Comparison of ENCODE assay signal across 21 cellular contexts in genomic region chr12:16972923-16973770, GRCh38.
"Had no signal": no experiment of that assay in that cellular context is flagged by ENCODE, and none has a peak within 500 bp of the region (broad histone marks: within the 10 kb centered on the region; RNA-seq: fewer than 3 reads in every experiment).

No MANE protein-coding gene starts in this region.

- H3K36me3 ChIP-seq: colonic mucosa, ovary, right atrium auricular region, suprapubic skin, thyroid gland, upper lobe of left lung, uterus had no signal

- H3K27ac ChIP-seq: colonic mucosa, foreskin keratinocyte, hepatocyte, ovary, right atrium auricular region, suprapubic skin, thyroid gland, upper lobe of left lung, uterus had no signal

- H3K4me1 ChIP-seq: colonic mucosa, foreskin keratinocyte, right atrium auricular region, suprapubic skin, thyroid gland, upper lobe of left lung, uterus had no signal

- H3K4me3 ChIP-seq: colonic mucosa, hepatocyte, mucosa of descending colon, ovary, right atrium auricular region, suprapubic skin, thyroid gland, upper lobe of left lung, uterus had no signal

- H3K9me3 ChIP-seq: colonic mucosa, mucosa of descending colon, ovary, right atrium auricular region, suprapubic skin, thyroid gland, upper lobe of left lung, uterus had no signal

- H3K79me2 ChIP-seq: hepatocyte had no signal

- DNase-seq: colonic mucosa; dermis blood vessel endothelial cell; erythroblast; foreskin keratinocyte; head of caudate nucleus; kidney glomerular epithelial cell; mammary epithelial cell; mucosa of descending colon; naive thymus-derived CD8-positive, alpha-beta T cell; nucleus accumbens; ovary; small intestine; stimulated activated CD4-positive, alpha-beta T cell treated with anti-CD3 and anti-CD28 coated beads, Interleukin-12 subunit alpha, Interleukin-12 subunit beta, amount 100 ng/mL, for 4 hours; stimulated activated CD4-positive, alpha-beta T cell treated with anti-CD3 and anti-CD28 coated beads, Interleukin-2, amount 100 ng/mL, for 48 hours; stimulated activated naive CD8-positive, alpha-beta T cell treated with anti-CD3 and anti-CD28 coated beads, Interleukin-15, Interleukin-2, amounts not matched to agents 100 U/mL and 50 U/mL, for 24 hours; thyroid gland; upper lobe of left lung; uterus had no signal

- H3K4me2 ChIP-seq: hepatocyte had no signal

- H3K27me3 ChIP-seq: colonic mucosa, foreskin keratinocyte, hepatocyte, ovary, right atrium auricular region, suprapubic skin, thyroid gland, upper lobe of left lung, uterus had no signal

- H2AFZ ChIP-seq: hepatocyte had no signal
